22 cellular contexts compared by ENCODE assay signal in the genomic region with DNA sequence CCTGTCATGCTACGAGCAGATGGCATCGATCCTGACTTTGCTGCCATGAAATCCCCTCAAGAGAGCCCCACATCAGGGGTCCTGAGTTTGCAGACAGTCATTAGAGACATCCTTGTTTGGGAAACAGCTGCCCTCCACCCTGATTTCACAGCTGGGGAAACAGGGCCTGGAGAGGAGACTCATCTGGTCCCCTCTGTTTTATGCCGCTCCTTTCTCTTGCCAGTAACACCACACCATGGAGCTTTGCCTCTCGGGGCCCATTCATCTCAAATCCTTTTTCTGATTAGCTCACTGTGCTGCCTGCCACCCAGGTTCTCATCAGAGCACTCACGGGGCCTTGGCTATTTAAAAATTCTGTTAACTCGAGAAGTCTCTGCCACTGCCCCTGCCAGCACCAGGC. TPM values are rescaled to one million over a fixed set of nuclear protein-coding genes. Genes with fewer than 3 reads are reported as not detected.
A peak's percentile ranks its signal among the peaks of the same experiment; 100 is the strongest.
DNase-seq lines count a peak whose midpoint lies in the region; TF ChIP-seq lines count a peak whose summit lies in the region.
"Had no signal": no experiment of that assay in that cellular context is flagged by ENCODE, and none has a peak within 500 bp of the region (broad histone marks: within the 10 kb centered on the region; RNA-seq: fewer than 3 reads in every experiment).

No MANE protein-coding gene starts in this region.

- H3K36me3 ChIP-seq in esophagus squamous epithelium: no peaks in the 10 kb centered on the region

- no peaks in the 10 kb centered on the region for H3K27me3 ChIP-seq in esophagus squamous epithelium

- DNase-seq in NCI-H82 (lab: John Stamatoyannopoulos, UW): peak; percentile 34
- DNase-seq in NCI-H82 treated with DMSO at 0.1 percent for 48 hours (lab: John Stamatoyannopoulos, UW; ENCODE audit: unreplicated experiment): no peak
- DNase-seq in NCI-H524 treated with DMSO at 0.1 percent for 48 hours (lab: John Stamatoyannopoulos, UW): peak; percentile 39
- DNase-seq in ecto neural progenitor cell (ENCODE audit: low spot score): peak; percentile 49
- DNase-seq in NCI-H446 treated with DMSO at 0.1 percent for 48 hours (lab: John Stamatoyannopoulos, UW): no peak
- no peak for DNase-seq in esophagus squamous epithelium (lab: John Stamatoyannopoulos, UW)
- no peak for DNase-seq in cortex of kidney (lab: John Stamatoyannopoulos, UW)
- no peak for DNase-seq in DMS 273 treated with DMSO at 0.1 percent for 48 hours (lab: John Stamatoyannopoulos, UW)
- DNase-seq: 8988T, DMS153, GDM1, GOT3, KG1, MV-4-11, NCI-H1436 treated with DMSO at 0.1 percent for 48 hours, NCI-H2081 treated with DMSO at 0.1 percent for 48 hours, NCI-H2227 treated with DMSO at 0.1 percent for 48 hours, NCI-H774, PC-9, T-helper 1 cell had no signal

- TF ChIP-seq CTCF in esophagus squamous epithelium (IDR thresholded peaks at IDR 0.05): no peak

- no peak overlapping the region for H3K4me3 ChIP-seq in esophagus squamous epithelium
- H3K4me3 ChIP-seq: PC-9 had no signal

- intact Hi-C loops in esophagus squamous epithelium (cut with DNase I): no loop called here

- WGBS in esophagus squamous epithelium, 2 donors: 62% methylated on average over 6 of the region's 6 CpGs

- H3K4me1 ChIP-seq in esophagus squamous epithelium: no peaks in the 10 kb centered on the region

- no peaks in the 10 kb centered on the region for H3K9me3 ChIP-seq in esophagus squamous epithelium

- no peak overlapping the region for H3K27ac ChIP-seq in esophagus squamous epithelium
- H3K27ac ChIP-seq: PC-9 had no signal

- TF ChIP-seq POLR2A in esophagus squamous epithelium (IDR thresholded peaks at IDR 0.05): no peak

RNA-seq across cellular contexts. Expression of a gene that starts 36.9 kb away (rescaled TPM):
- total RNA-seq in esophagus squamous epithelium: not detected
- total RNA-seq: B cell, Daoy, PC-9 had no signal

Comparison
In these comparisons a context has a peak if more than half of its experiments do, and no peak if none do; other contexts are left out.
1. DNase-seq: peak in NCI-H82 (single experiment), NCI-H524 treated with DMSO at 0.1 percent for 48 hours (single experiment) and ecto neural progenitor cell (single experiment); none in NCI-H82 treated with DMSO at 0.1 percent for 48 hours (single experiment), NCI-H446 treated with DMSO at 0.1 percent for 48 hours (single experiment), esophagus squamous epithelium (single experiment), cortex of kidney (single experiment) and DMS 273 treated with DMSO at 0.1 percent for 48 hours (single experiment).